ENCODE assay signal across 8 cellular contexts in genomic region chr13:40813662-40814454, GRCh38. TPM values are rescaled to one million over a fixed set of nuclear protein-coding genes. Genes with fewer than 3 reads are reported as not detected.
DNase-seq lines count a peak whose midpoint lies in the region; ATAC-seq and TF ChIP-seq lines count a peak whose summit lies in the region.

No MANE protein-coding gene starts in this region.

- H3K4me1 Mint-ChIP-seq in HFFc6 (ENCODE audit: low read depth) = peaks cover 19% of the 10 kb centered on the region

- no peak overlapping the region for H3K9ac ChIP-seq in SK-N-SH

- POLR2A ChIA-PET in SK-N-SH (lab: Yijun Ruan, JAX) = no interaction called here

- TF ChIP-seq EP300 in SK-N-SH (IDR thresholded peaks at IDR 0.05; ENCODE audit: borderline replicate concordance in 1 of 2, low read depth in 1 of 2, low read length in 1 of 2) = no peak

- H3K4me3 ChIP-seq in SK-N-SH (ENCODE audit: low read depth in 2 of 2, low read length in 1 of 2) (no peak overlapping the region; a peak in 1 of 4 replicates), hepatocyte (no peak overlapping the region)
- H3K4me3 ChIP-seq in effector memory CD4-positive, alpha-beta T cell (ENCODE audit: insufficient read depth, low read depth, low read length, poor library complexity, severe bottlenecking) = no peak overlapping the region

- ATAC-seq in HG03095 (IDR thresholded peaks at IDR 0.05; ENCODE audit: unreplicated experiment) = no peak

- no peaks in the 10 kb centered on the region for H3F3A ChIP-seq in SK-N-SH (replicated peaks; ENCODE audit: insufficient read depth)

- no peak overlapping the region for H3K4me3 Mint-ChIP-seq in HFFc6

- H3K4me1 ChIP-seq in SK-N-SH (ENCODE audit: control insufficient read depth in 1 of 2, insufficient read depth in 2 of 2, low read depth in 1 of 2, low read length in 1 of 2) = no peaks in the 10 kb centered on the region
- no peaks in the 10 kb centered on the region for H3K4me1 ChIP-seq in hepatocyte (ENCODE audit: insufficient read depth)
- no peaks in the 10 kb centered on the region for H3K4me1 ChIP-seq in effector memory CD4-positive, alpha-beta T cell (ENCODE audit: control insufficient read depth, insufficient read depth, low read length, poor library complexity, severe bottlenecking)

- CTCF ChIA-PET in SK-N-SH (lab: Yijun Ruan, JAX) = interaction anchor here (1.4 to 1.5 kb wide), 2 partner anchors 149 to 179 kb away, joined by 3 read pairs; no protein-coding TSS in a partner anchor

- WGBS in SK-N-SH (ENCODE audit: low lambda C conversion rate) = 76% methylated on average over 3 of the region's 7 CpGs
- 75% methylated on average over 7 of the region's 7 CpGs for WGBS in hepatocyte (ENCODE audit: low lambda C conversion rate, missing lambda C conversion rate)

- no peak overlapping the region for H3K27ac Mint-ChIP-seq in HFFc6

- TF ChIP-seq RAD21 in SK-N-SH (IDR thresholded peaks at IDR 0.05; ENCODE audit: low read length) = peak; percentile 37

- H3K36me3 Mint-ChIP-seq in HFFc6 (ENCODE audit: low read depth) = peaks cover 28% of the 10 kb centered on the region

- H3K27me3 Mint-ChIP-seq in HFFc6 (ENCODE audit: insufficient read depth) = peaks cover 3% of the 10 kb centered on the region

- H3K9me3 ChIP-seq in SK-N-SH (no peaks in the 10 kb centered on the region), hepatocyte (ENCODE audit: low read depth) (no peaks in the 10 kb centered on the region)
- no peaks in the 10 kb centered on the region for H3K9me3 ChIP-seq in effector memory CD4-positive, alpha-beta T cell (ENCODE audit: control insufficient read depth, low read length)

- H3K79me2 ChIP-seq in SK-N-SH (ENCODE audit: insufficient read depth) (no peaks in the 10 kb centered on the region), hepatocyte (no peaks in the 10 kb centered on the region)

- no peaks in the 10 kb centered on the region for H3K9me2 ChIP-seq in SK-N-SH
- H3K9me2 ChIP-seq in hepatocyte (replicated peaks; ENCODE audit: insufficient read depth) = no peaks in the 10 kb centered on the region

- H2AFZ ChIP-seq in SK-N-SH (ENCODE audit: low read depth) (no peak overlapping the region), hepatocyte (no peak overlapping the region)

- DNase-seq in EH (ENCODE audit: low read depth) (peak; percentile 43), HFFc6 (peak; percentile 23), SK-N-SH (peak; percentile 27), hepatocyte (ENCODE audit: low spot score) (peak; percentile 35), HK-2 (ENCODE audit: unreplicated experiment) (no peak), LoVo (ENCODE audit: low spot score) (no peak)
- DNase-seq in effector memory CD4-positive, alpha-beta T cell = no peak

- peak; percentile 79 for TF ChIP-seq CTCF in HFFc6 (IDR thresholded peaks at IDR 0.05)
- TF ChIP-seq CTCF in SK-N-SH (IDR thresholded peaks at IDR 0.05) = peak; percentile 48
- TF ChIP-seq CTCF in hepatocyte (IDR thresholded peaks at IDR 0.05; ENCODE audit: poor library complexity) = peak; percentile 29

- H3K36me3 ChIP-seq in SK-N-SH (replicated peaks in 1 of 2; ENCODE audit: control insufficient read depth in 1 of 2, insufficient read depth in 2 of 2, low read length in 1 of 2) (peaks cover 24 to 33% of the 10 kb centered on the region in 2 experiments), hepatocyte (replicated peaks; ENCODE audit: insufficient read depth, low read depth) (no peaks in the 10 kb centered on the region)
- H3K36me3 ChIP-seq in effector memory CD4-positive, alpha-beta T cell (ENCODE audit: control insufficient read depth, insufficient read depth, low read length) = peaks cover 16% of the 10 kb centered on the region

- no peaks in the 10 kb centered on the region for H3K27me3 ChIP-seq in SK-N-SH (ENCODE audit: insufficient read depth)
- no peaks in the 10 kb centered on the region for H3K27me3 ChIP-seq in hepatocyte
- no peaks in the 10 kb centered on the region for H3K27me3 ChIP-seq in effector memory CD4-positive, alpha-beta T cell (replicated peaks; ENCODE audit: control insufficient read depth, insufficient read depth, low read length, poor library complexity, severe bottlenecking)

- H3K9me3 Mint-ChIP-seq in HFFc6 = peaks cover 4% of the 10 kb centered on the region; the same call in 1 of the 2 replicates

- H4K20me1 ChIP-seq in SK-N-SH (ENCODE audit: insufficient read depth) (no peaks in the 10 kb centered on the region), hepatocyte (ENCODE audit: insufficient read depth, poor library complexity, severe bottlenecking) (no peaks in the 10 kb centered on the region)

- H3K27ac ChIP-seq in SK-N-SH (ENCODE audit: low read depth in 2 of 2, low read length in 1 of 2) (no peak overlapping the region), hepatocyte (no peak overlapping the region)
- no peak overlapping the region for H3K27ac ChIP-seq in effector memory CD4-positive, alpha-beta T cell (ENCODE audit: insufficient read depth, low read length, poor library complexity, severe bottlenecking)

- no peak overlapping the region for H3K4me2 ChIP-seq in SK-N-SH
- no peak overlapping the region for H3K4me2 ChIP-seq in hepatocyte

TF ChIP-seq in SK-N-SH, 30 proteins besides CTCF, POLR2A, EP300 and RAD21:
- no peak for TF ChIP-seq IRF3 (IDR thresholded peaks at IDR 0.05; ENCODE audit: low read depth, low read length)
- no peak for TF ChIP-seq TEAD4 (IDR thresholded peaks at IDR 0.05; ENCODE audit: borderline replicate concordance, insufficient read depth)
- TF ChIP-seq MXI1 (IDR thresholded peaks at IDR 0.05; ENCODE audit: low read depth, low read length) = no peak
- TF ChIP-seq EZH2phosphoT487 (IDR thresholded peaks at IDR 0.05; ENCODE audit: borderline replicate concordance, low read depth) = no peak
- TF ChIP-seq GATA2 (CRISPR knock-in tag; IDR thresholded peaks at IDR 0.05) = no peak
- no peak for TF ChIP-seq SIN3A (IDR thresholded peaks at IDR 0.05; ENCODE audit: borderline replicate concordance, low read depth, low read length)

RNA-seq across cellular contexts. Expression of gene SLC25A15, which starts 24.4 kb away (rescaled TPM):
- total RNA-seq in HFFc6 (2021; fragmentation: NEBNext Ultra II Directional; extraction: Animal tissue kit (Norgen Biotek cat#: 25700)) = 10 to 100 TPM; 10.7 to 13.7 (median 12.1) TPM
- 15.2 TPM in 2 replicates for polyA plus RNA-seq in SK-N-SH (2012; rRNA removed)
- polyA plus RNA-seq in SK-N-SH (2012; cell fraction: cytosol; rRNA removed) = 13.7 and 16.3 TPM in 2 replicates
- polyA plus RNA-seq in SK-N-SH (2012; cell fraction: nucleus; rRNA removed) = 8.1 and 8.7 TPM in 2 replicates
- 19.5 and 24.3 TPM in 2 replicates for total RNA-seq in hepatocyte
- polyA plus RNA-seq in hepatocyte = 9.9 and 11.5 TPM in 2 replicates

RNA-seq across cellular contexts. Expression of gene MRPS31, which starts 42.9 kb away (rescaled TPM):
- 10 to 100 TPM; 13.9 to 16.5 (median 15.5) TPM for total RNA-seq in HFFc6 (2021; fragmentation: NEBNext Ultra II Directional; extraction: Animal tissue kit (Norgen Biotek cat#: 25700))
- 13.3 and 16.1 TPM in 2 replicates for polyA plus RNA-seq in SK-N-SH (2012; rRNA removed)
- 18.2 and 23.3 TPM in 2 replicates for polyA plus RNA-seq in SK-N-SH (2012; cell fraction: cytosol; rRNA removed)
- polyA plus RNA-seq in SK-N-SH (2012; cell fraction: nucleus; rRNA removed) = 10.5 and 16.4 TPM in 2 replicates
- 30.4 and 34.6 TPM in 2 replicates for total RNA-seq in hepatocyte
- polyA plus RNA-seq in hepatocyte = 23.7 and 27.7 TPM in 2 replicates

Comparison
In these comparisons a context has a peak if more than half of its experiments do, and no peak if none do; other contexts are left out.
1. DNase-seq: peak in EH (single experiment), HFFc6 (single experiment), SK-N-SH (single experiment) and hepatocyte (single experiment); none in HK-2 (single experiment), LoVo (single experiment) and effector memory CD4-positive, alpha-beta T cell (0 of 3).
2. CTCF ChIP-seq: peak in every context shown above with its lines; median percentile 79 in HFFc6; 48 in SK-N-SH; 29 in hepatocyte.